In the genomic region with DNA sequence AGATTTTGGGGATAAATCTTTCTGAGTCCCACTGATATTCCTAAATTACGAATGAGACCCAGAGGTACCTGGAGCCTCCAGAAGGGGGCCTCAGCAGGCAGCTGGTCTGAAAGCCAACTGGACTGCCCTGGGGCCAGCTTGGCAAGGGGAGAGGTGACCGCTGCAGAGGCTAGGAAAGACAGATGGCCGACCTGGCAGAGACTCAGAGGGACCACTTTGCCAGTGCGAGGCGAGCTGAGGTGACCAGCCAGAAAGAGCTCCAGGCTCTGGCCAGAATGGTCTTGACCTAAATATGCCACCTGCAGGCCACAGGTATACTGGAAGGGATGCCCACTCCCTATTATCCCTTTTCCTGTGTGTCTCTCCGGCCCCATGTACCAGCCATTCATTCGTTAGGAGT, we compare ENCODE assay signal across 11 cellular contexts.
DNase-seq lines count a peak whose midpoint lies in the region; ATAC-seq, FAIRE-seq and TF ChIP-seq lines count a peak whose summit lies in the region.
"Had no signal": no experiment of that assay in that cellular context is flagged by ENCODE, and none has a peak within 500 bp of the region (broad histone marks: within the 10 kb centered on the region; RNA-seq: fewer than 3 reads in every experiment).

No MANE protein-coding gene starts in this region.

- H3K9me3 Mint-ChIP-seq in activated naive CD4-positive, alpha-beta T cell treated with anti-CD3 and anti-CD28 coated beads, Interleukin-2, amount 10 ng/mL, durations not matched to agents 7 days and 5 days = no peaks in the 10 kb centered on the region

- H3K27me3 Mint-ChIP-seq in activated naive CD4-positive, alpha-beta T cell treated with anti-CD3 and anti-CD28 coated beads, Interleukin-2, amount 10 ng/mL, durations not matched to agents 7 days and 5 days = no peaks in the 10 kb centered on the region

- no peak for FAIRE-seq in urothelium cell line (lab: Jason Lieb, UNC)

- peaks cover 5% of the 10 kb centered on the region for H3K27me3 ChIP-seq in cardiac muscle cell
- H3K27me3 ChIP-seq in MG63 = no peaks in the 10 kb centered on the region

- DNase-seq in cardiac muscle cell (ENCODE audit: low read depth in 1 of 2, low spot score in 1 of 2) (peak; percentile 1 to 15), Right ventricle myocardium superior (no peak), MG63 (peak; percentile 34), ecto neural progenitor cell (ENCODE audit: low spot score) (peak; percentile 73), urothelium cell line (ENCODE audit: low spot score) (peak; percentile 8)
- DNase-seq in activated naive CD4-positive, alpha-beta T cell treated with anti-CD3 and anti-CD28 coated beads, Interleukin-2, amount 10 ng/mL, durations not matched to agents 7 days and 5 days = no peak
- DNase-seq in activated naive CD4-positive, alpha-beta T cell treated with anti-CD3 and anti-CD28 coated beads, Interleukin-2, amount 50 U/mL, for 16 hours = no peak
- DNase-seq: foreskin fibroblast had no signal

- no peak overlapping the region for H3K4me3 Mint-ChIP-seq in activated naive CD4-positive, alpha-beta T cell treated with anti-CD3 and anti-CD28 coated beads, Interleukin-2, amount 10 ng/mL, durations not matched to agents 7 days and 5 days
- H3K4me3 Mint-ChIP-seq: CD8-positive, alpha-beta T cell had no signal

- H3K36me3 ChIP-seq in cardiac muscle cell (no peaks in the 10 kb centered on the region), MG63 (no peaks in the 10 kb centered on the region)

- no peaks in the 10 kb centered on the region for H3K4me1 ChIP-seq in cardiac muscle cell (ENCODE audit: low read depth)

- no peak for TF ChIP-seq CTCF in cardiac muscle cell (IDR thresholded peaks at IDR 0.05; ENCODE audit: low read depth, low read length)

- ATAC-seq in Right ventricle myocardium superior (ENCODE audit: poor library complexity) (no peak), HG02981 (IDR thresholded peaks at IDR 0.05; ENCODE audit: unreplicated experiment) (no peak)
- ATAC-seq: CD8-positive, alpha-beta T cell had no signal

- no peak overlapping the region for H3K27ac Mint-ChIP-seq in activated naive CD4-positive, alpha-beta T cell treated with anti-CD3 and anti-CD28 coated beads, Interleukin-2, amount 10 ng/mL, durations not matched to agents 7 days and 5 days
- H3K27ac Mint-ChIP-seq: CD8-positive, alpha-beta T cell had no signal

- no peaks in the 10 kb centered on the region for H3K36me3 Mint-ChIP-seq in activated naive CD4-positive, alpha-beta T cell treated with anti-CD3 and anti-CD28 coated beads, Interleukin-2, amount 10 ng/mL, durations not matched to agents 7 days and 5 days
- H3K36me3 Mint-ChIP-seq: CD8-positive, alpha-beta T cell had no signal

- H3K4me1 Mint-ChIP-seq in activated naive CD4-positive, alpha-beta T cell treated with anti-CD3 and anti-CD28 coated beads, Interleukin-2, amount 10 ng/mL, durations not matched to agents 7 days and 5 days = no peaks in the 10 kb centered on the region

- H3K4me3 ChIP-seq in cardiac muscle cell = no peak overlapping the region
- no peak overlapping the region for H3K4me3 ChIP-seq in MG63

- no peaks in the 10 kb centered on the region for H3K9me3 ChIP-seq in cardiac muscle cell (ENCODE audit: low read depth)
- H3K9me3 ChIP-seq in MG63 = no peaks in the 10 kb centered on the region

- intact Hi-C loops in Right ventricle myocardium superior (cut with DNase I) = no loop called here

- no peak overlapping the region for H3K27ac ChIP-seq in cardiac muscle cell
- H3K27ac ChIP-seq: KMS-11 had no signal

- CTCF ChIA-PET in activated naive CD4-positive, alpha-beta T cell treated with anti-CD3 and anti-CD28 coated beads, Interleukin-2, amount 10 ng/mL, durations not matched to agents 7 days and 5 days (lab: Charles Lee) = no interaction called here

Comparison
In these comparisons a context has a peak if more than half of its experiments do, and no peak if none do; other contexts are left out.
1. DNase-seq: peak in cardiac muscle cell (2 of 2), MG63 (single experiment), ecto neural progenitor cell (single experiment) and urothelium cell line (single experiment); none in Right ventricle myocardium superior (single experiment), activated naive CD4-positive, alpha-beta T cell treated with anti-CD3 and anti-CD28 coated beads, Interleukin-2, amount 10 ng/mL, durations not matched to agents 7 days and 5 days (single experiment) and activated naive CD4-positive, alpha-beta T cell treated with anti-CD3 and anti-CD28 coated beads, Interleukin-2, amount 50 U/mL, for 16 hours (single experiment).